8 cellular contexts compared by ENCODE assay signal in the genomic region with DNA sequence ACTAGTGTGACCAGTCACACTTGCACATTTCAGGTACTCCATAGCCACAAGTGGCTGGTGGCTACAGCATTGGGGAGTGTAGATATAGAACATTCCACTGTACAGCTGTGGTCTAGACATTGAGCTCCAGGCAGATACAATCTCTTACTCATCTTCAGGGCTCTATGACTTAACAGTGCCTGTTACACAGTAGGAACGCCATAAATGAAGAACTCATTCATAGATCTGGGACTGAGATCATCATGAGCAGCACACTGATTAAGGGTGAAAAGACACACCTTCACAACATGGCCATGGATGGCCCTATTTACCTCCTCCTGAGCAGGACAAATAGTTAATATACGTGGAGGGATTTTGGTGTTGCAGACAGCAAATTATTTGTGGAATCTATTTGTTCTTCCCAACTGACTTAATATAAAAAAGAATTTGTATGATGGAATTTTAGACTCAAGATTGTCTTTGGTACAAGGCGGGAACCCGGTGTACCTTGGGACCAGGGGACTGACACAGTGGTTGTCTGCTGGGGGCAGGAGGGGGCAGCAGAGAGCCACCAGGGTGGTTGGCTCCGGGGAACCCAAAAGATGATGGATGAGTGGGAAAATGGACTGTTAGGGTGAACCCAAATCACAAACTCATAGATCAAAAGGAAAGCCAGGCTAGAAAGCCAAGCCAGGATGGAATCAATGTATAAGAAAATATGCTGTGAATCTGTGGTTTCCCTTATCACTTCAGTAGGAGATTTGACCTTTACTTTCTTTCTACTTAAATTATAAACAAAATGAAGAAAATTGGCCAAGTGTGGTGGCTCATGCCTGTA. TPM values are rescaled to one million over a fixed set of nuclear protein-coding genes. Genes with fewer than 3 reads are reported as not detected.
DNase-seq lines count a peak whose midpoint lies in the region; ATAC-seq, FAIRE-seq and TF ChIP-seq lines count a peak whose summit lies in the region.

No MANE protein-coding gene starts in this region.

- H3K27ac ChIP-seq in HepG2 (ENCODE audit: extremely low read length, insufficient read depth, low read length): no peak overlapping the region

- peaks cover 50% of the 10 kb centered on the region for H3K27me3 Mint-ChIP-seq in central memory CD8-positive, alpha-beta T cell

- H3K4me2 ChIP-seq in HepG2 (ENCODE audit: low read depth, low read length): no peak overlapping the region

- peak; percentile 57 for DNase-seq in AG08395 (ENCODE audit: low spot score)
- peak; percentile 19 for DNase-seq in NCI-H1417 treated with DMSO at 0.1 percent for 48 hours (lab: John Stamatoyannopoulos, UW)
- peak; percentile 3 to 19 (median 8) for DNase-seq in activated CD4-positive, CD25-positive, alpha-beta regulatory T cell (lab: John Stamatoyannopoulos, UW)
- DNase-seq in central memory CD8-positive, alpha-beta T cell (ENCODE audit: low spot score in 2 of 2): peak in 1 of 2 donors; percentile 17
- peak; percentile 14 for DNase-seq in HepG2 (ENCODE audit: low spot score)
- peak; percentile 13 for DNase-seq in stimulated activated CD8-positive, alpha-beta memory T cell treated with anti-CD3 and anti-CD28 coated beads, Interleukin-12 subunit alpha, Interleukin-12 subunit beta, amount 100 ng/mL, for 4 hours (ENCODE audit: low read depth)

- intact Hi-C loops in HepG2 (cut with micrococcal nuclease; ENCODE audit: unreplicated experiment): loop anchor here (1.0 to 5.0 kb wide), 5 partner anchors 318 to 590 kb away; no protein-coding TSS in a partner anchor

- H3K27me3 ChIP-seq in HepG2 (ENCODE audit: control insufficient read depth in 1 of 2, insufficient read depth in 2 of 2, low read length in 2 of 2): no peaks in the 10 kb centered on the region

- in situ Hi-C loops in HepG2 (cut with HindIII; ENCODE audit: extremely low pct_ligation_motif_present, low pct_unique_long_range_greater_than_20kb): no loop called here

- POLR2A ChIA-PET in HepG2 (lab: Yijun Ruan, JAX): interaction anchor here (1.8 kb wide), 1 partner anchor 37 kb away, joined by 5 read pairs; a partner anchor contains a TSS

- H4K20me1 ChIP-seq in HepG2 (ENCODE audit: insufficient read depth, low read length): no peaks in the 10 kb centered on the region

- no peaks in the 10 kb centered on the region for H3K4me1 ChIP-seq in HepG2 (ENCODE audit: insufficient read depth, low read length)

- no peak overlapping the region for H3K27ac Mint-ChIP-seq in central memory CD8-positive, alpha-beta T cell (ENCODE audit: low read depth)

- TF ChIP-seq EP300 in HepG2 (IDR thresholded peaks at IDR 0.05; ENCODE audit: low read depth in 2 of 2, low read length in 2 of 2): no peak
- TF ChIP-seq EP300 in HepG2 (CRISPR knock-in tag; IDR thresholded peaks at IDR 0.05; ENCODE audit: borderline replicate concordance): no peak

- no peaks in the 10 kb centered on the region for H3K36me3 Mint-ChIP-seq in central memory CD8-positive, alpha-beta T cell (ENCODE audit: insufficient read depth)

- no peak overlapping the region for H3K4me3 Mint-ChIP-seq in central memory CD8-positive, alpha-beta T cell

- no peaks in the 10 kb centered on the region for H3K9me3 Mint-ChIP-seq in central memory CD8-positive, alpha-beta T cell

- H3K9ac ChIP-seq in HepG2 (ENCODE audit: insufficient read depth, low read depth, low read length): no peak overlapping the region

- peak; percentile 88 for TF ChIP-seq CTCF in HepG2 (CRISPR knock-in tag; IDR thresholded peaks at IDR 0.05)

- WGBS in HepG2 (ENCODE audit: low lambda C conversion rate): 15% methylated on average over 5 of the region's 5 CpGs

- TF ChIP-seq POLR2A in HepG2 (IDR thresholded peaks at IDR 0.05; ENCODE audit: insufficient read depth in 1 of 2, low read depth in 2 of 2, low read length in 2 of 2): no peak

- FAIRE-seq in HepG2 (lab: Jason Lieb, UNC): peak; percentile 50

- no peaks in the 10 kb centered on the region for H3K36me3 ChIP-seq in HepG2 (replicated peaks in 1 of 2; ENCODE audit: control insufficient read depth in 1 of 2, insufficient read depth in 2 of 2, low read length in 2 of 2)

- no peaks in the 10 kb centered on the region for H3K79me2 ChIP-seq in HepG2 (ENCODE audit: insufficient read depth, low read length)

- no peak overlapping the region for H2AFZ ChIP-seq in HepG2 (ENCODE audit: low read length)

- ATAC-seq in GM18517 (IDR thresholded peaks at IDR 0.05; ENCODE audit: unreplicated experiment): peak; percentile 49
- peak; percentile 65 for ATAC-seq in central memory CD8-positive, alpha-beta T cell (replicated peaks; ENCODE audit: extremely low read depth, poor library complexity, severe bottlenecking)
- ATAC-seq in HepG2: peak; percentile 96
- ATAC-seq in HG03460 (IDR thresholded peaks at IDR 0.05; ENCODE audit: unreplicated experiment): no peak

- no peaks in the 10 kb centered on the region for H3K9me3 ChIP-seq in HepG2 (ENCODE audit: low read length)

- H3K4me3 ChIP-seq in HepG2 (replicated peaks in 1 of 3; ENCODE audit: insufficient read depth in 1 of 3, low read depth in 2 of 3, low read length in 3 of 3): no peak overlapping the region

- peak; percentile 76 for TF ChIP-seq RAD21 in HepG2 (CRISPR knock-in tag; IDR thresholded peaks at IDR 0.05)

- H3K4me1 Mint-ChIP-seq in central memory CD8-positive, alpha-beta T cell: peaks cover 5% of the 10 kb centered on the region

- CTCF ChIA-PET in HepG2 (lab: Yijun Ruan, JAX; ENCODE audit: low intra/inter-chr PET ratio, low total read pairs): interaction anchor here (1.4 to 3.0 kb wide), 5 partner anchors 170 to 516 kb away, joined by 3 to 21 read pairs (median 9); no protein-coding TSS in a partner anchor

- BruUV-seq in HepG2 (replicated peaks; lab: Mats Ljungman, UMichigan): no TSS peak

RNA-seq across cellular contexts. Expression of a gene that starts 24.3 kb away (rescaled TPM):
- total RNA-seq in HepG2 (2016; rRNA removed; fragmentation: Illumina TruSeq; extraction: Trizol): not detected in 2 replicates
- total RNA-seq in HepG2 (2016; cell fraction: cytosol; rRNA removed; fragmentation: Illumina TruSeq; extraction: Trizol; ENCODE audit: low read depth): not detected in 2 replicates
- not detected in 2 replicates for total RNA-seq in HepG2 (2016; cell fraction: insoluble cytoplasmic fraction; rRNA removed; fragmentation: Illumina TruSeq; extraction: Trizol)
- total RNA-seq in HepG2 (2016; cell fraction: membrane; rRNA removed; fragmentation: Illumina TruSeq; extraction: Trizol): not detected in 2 replicates
- not detected in 2 replicates for total RNA-seq in HepG2 (2016; cell fraction: nucleus; rRNA removed; fragmentation: Illumina TruSeq; extraction: Trizol)
- 0.04 TPM in 1 of 2 replicates, not detected in the other for polyA plus RNA-seq in HepG2 (2011; rRNA removed)
- polyA plus RNA-seq in HepG2 (2011; cell fraction: cytosol; rRNA removed): not detected in 2 replicates
- polyA plus RNA-seq in HepG2 (2011; cell fraction: nucleus; rRNA removed): 0.21 and 0.32 TPM in 2 replicates
- not detected in 2 replicates for polyA plus RNA-seq in HepG2 (2012)
- polyA plus RNA-seq in HepG2 (2016; cell fraction: cytosol; fragmentation: Illumina TruSeq; extraction: Trizol; ENCODE audit: low read depth): not detected in 2 replicates
- polyA plus RNA-seq in HepG2 (2016; cell fraction: insoluble cytoplasmic fraction; fragmentation: Illumina TruSeq; extraction: Trizol; ENCODE audit: low read depth): not detected in 2 replicates
- polyA plus RNA-seq in HepG2 (2016; cell fraction: membrane; fragmentation: Illumina TruSeq; extraction: Trizol; ENCODE audit: low read depth): not detected in 2 replicates
- not detected in 2 replicates for polyA plus RNA-seq in HepG2 (2016; cell fraction: nucleus; fragmentation: Illumina TruSeq; extraction: Trizol; ENCODE audit: insufficient read depth, low read depth)
- polyA minus RNA-seq in HepG2 (2011; rRNA and poly(A)+ RNA removed; ENCODE audit: low replicate concordance): 0.14 TPM in 1 of 2 replicates, not detected in the other
- polyA minus RNA-seq in HepG2 (2011; cell fraction: cytosol; rRNA and poly(A)+ RNA removed): not detected in 2 replicates
- polyA minus RNA-seq in HepG2 (2011; cell fraction: nucleus; rRNA and poly(A)+ RNA removed): not detected in 2 replicates

RNA-seq across cellular contexts. Expression of a gene that starts 34.7 kb away (rescaled TPM):
- total RNA-seq in HepG2 (2016; rRNA removed; fragmentation: Illumina TruSeq; extraction: Trizol): not detected in 2 replicates
- not detected in 2 replicates for total RNA-seq in HepG2 (2016; cell fraction: cytosol; rRNA removed; fragmentation: Illumina TruSeq; extraction: Trizol; ENCODE audit: low read depth)
- total RNA-seq in HepG2 (2016; cell fraction: insoluble cytoplasmic fraction; rRNA removed; fragmentation: Illumina TruSeq; extraction: Trizol): not detected in 2 replicates
- not detected in 2 replicates for total RNA-seq in HepG2 (2016; cell fraction: membrane; rRNA removed; fragmentation: Illumina TruSeq; extraction: Trizol)
- total RNA-seq in HepG2 (2016; cell fraction: nucleus; rRNA removed; fragmentation: Illumina TruSeq; extraction: Trizol): not detected in 2 replicates
- polyA plus RNA-seq in HepG2 (2011; rRNA removed): not detected in 2 replicates
- not detected in 2 replicates for polyA plus RNA-seq in HepG2 (2011; cell fraction: cytosol; rRNA removed)
- not detected in 2 replicates for polyA plus RNA-seq in HepG2 (2011; cell fraction: nucleus; rRNA removed)
- not detected in 2 replicates for polyA plus RNA-seq in HepG2 (2012)
- not detected in 2 replicates for polyA plus RNA-seq in HepG2 (2016; cell fraction: cytosol; fragmentation: Illumina TruSeq; extraction: Trizol; ENCODE audit: low read depth)
- polyA plus RNA-seq in HepG2 (2016; cell fraction: insoluble cytoplasmic fraction; fragmentation: Illumina TruSeq; extraction: Trizol; ENCODE audit: low read depth): not detected in 2 replicates
- not detected in 2 replicates for polyA plus RNA-seq in HepG2 (2016; cell fraction: membrane; fragmentation: Illumina TruSeq; extraction: Trizol; ENCODE audit: low read depth)
- not detected in 2 replicates for polyA plus RNA-seq in HepG2 (2016; cell fraction: nucleus; fragmentation: Illumina TruSeq; extraction: Trizol; ENCODE audit: insufficient read depth, low read depth)
- not detected in 2 replicates for polyA minus RNA-seq in HepG2 (2011; rRNA and poly(A)+ RNA removed; ENCODE audit: low replicate concordance)
- polyA minus RNA-seq in HepG2 (2011; cell fraction: cytosol; rRNA and poly(A)+ RNA removed): not detected in 2 replicates
- not detected in 2 replicates for polyA minus RNA-seq in HepG2 (2011; cell fraction: nucleus; rRNA and poly(A)+ RNA removed)

RNA-seq across cellular contexts. Expression of a gene that starts 37.2 kb away (rescaled TPM):
- 8.8 and 14.5 TPM in 2 replicates for total RNA-seq in HepG2 (2016; rRNA removed; fragmentation: Illumina TruSeq; extraction: Trizol)
- total RNA-seq in HepG2 (2016; cell fraction: cytosol; rRNA removed; fragmentation: Illumina TruSeq; extraction: Trizol; ENCODE audit: low read depth): 6.0 and 6.3 TPM in 2 replicates
- 10.0 and 16.3 TPM in 2 replicates for total RNA-seq in HepG2 (2016; cell fraction: insoluble cytoplasmic fraction; rRNA removed; fragmentation: Illumina TruSeq; extraction: Trizol)
- total RNA-seq in HepG2 (2016; cell fraction: membrane; rRNA removed; fragmentation: Illumina TruSeq; extraction: Trizol): 6.8 and 8.7 TPM in 2 replicates
- total RNA-seq in HepG2 (2016; cell fraction: nucleus; rRNA removed; fragmentation: Illumina TruSeq; extraction: Trizol): 15.7 and 19.0 TPM in 2 replicates
- 13.4 and 15.6 TPM in 2 replicates for polyA plus RNA-seq in HepG2 (2011; rRNA removed)
- polyA plus RNA-seq in HepG2 (2011; cell fraction: cytosol; rRNA removed): 9.0 and 10.6 TPM in 2 replicates
- 7.2 and 7.7 TPM in 2 replicates for polyA plus RNA-seq in HepG2 (2011; cell fraction: nucleus; rRNA removed)
- polyA plus RNA-seq in HepG2 (2012): 8.9 and 12.3 TPM in 2 replicates
- polyA plus RNA-seq in HepG2 (2016; cell fraction: cytosol; fragmentation: Illumina TruSeq; extraction: Trizol; ENCODE audit: low read depth): 0.62 and 0.75 TPM in 2 replicates
- 7.3 and 8.0 TPM in 2 replicates for polyA plus RNA-seq in HepG2 (2016; cell fraction: insoluble cytoplasmic fraction; fragmentation: Illumina TruSeq; extraction: Trizol; ENCODE audit: low read depth)
- polyA plus RNA-seq in HepG2 (2016; cell fraction: membrane; fragmentation: Illumina TruSeq; extraction: Trizol; ENCODE audit: low read depth): 2.4 and 2.5 TPM in 2 replicates
- 17.1 and 18.9 TPM in 2 replicates for polyA plus RNA-seq in HepG2 (2016; cell fraction: nucleus; fragmentation: Illumina TruSeq; extraction: Trizol; ENCODE audit: insufficient read depth, low read depth)
- polyA minus RNA-seq in HepG2 (2011; rRNA and poly(A)+ RNA removed; ENCODE audit: low replicate concordance): 47.3 and 130 TPM in 2 replicates
- 15.9 and 16.4 TPM in 2 replicates for polyA minus RNA-seq in HepG2 (2011; cell fraction: cytosol; rRNA and poly(A)+ RNA removed)
- polyA minus RNA-seq in HepG2 (2011; cell fraction: nucleus; rRNA and poly(A)+ RNA removed): 21.2 and 22.0 TPM in 2 replicates

RNA-seq across cellular contexts. Expression of a gene that starts 50.6 kb away (rescaled TPM):
- total RNA-seq in HepG2 (2016; rRNA removed; fragmentation: Illumina TruSeq; extraction: Trizol): 0.17 and 0.22 TPM in 2 replicates
- not detected in 2 replicates for total RNA-seq in HepG2 (2016; cell fraction: cytosol; rRNA removed; fragmentation: Illumina TruSeq; extraction: Trizol; ENCODE audit: low read depth)
- 0.24 TPM in 2 replicates for total RNA-seq in HepG2 (2016; cell fraction: insoluble cytoplasmic fraction; rRNA removed; fragmentation: Illumina TruSeq; extraction: Trizol)
- total RNA-seq in HepG2 (2016; cell fraction: membrane; rRNA removed; fragmentation: Illumina TruSeq; extraction: Trizol): 0.06 TPM in 1 of 2 replicates, not detected in the other
- 0.88 and 1.2 TPM in 2 replicates for total RNA-seq in HepG2 (2016; cell fraction: nucleus; rRNA removed; fragmentation: Illumina TruSeq; extraction: Trizol)
- 0.20 and 0.39 TPM in 2 replicates for polyA plus RNA-seq in HepG2 (2011; rRNA removed)
- polyA plus RNA-seq in HepG2 (2011; cell fraction: cytosol; rRNA removed): 0.11 and 0.32 TPM in 2 replicates
- polyA plus RNA-seq in HepG2 (2011; cell fraction: nucleus; rRNA removed): 0.27 and 0.93 TPM in 2 replicates
- not detected in 2 replicates for polyA plus RNA-seq in HepG2 (2012)
- not detected in 2 replicates for polyA plus RNA-seq in HepG2 (2016; cell fraction: cytosol; fragmentation: Illumina TruSeq; extraction: Trizol; ENCODE audit: low read depth)
- 0.58 TPM in 1 of 2 replicates, not detected in the other for polyA plus RNA-seq in HepG2 (2016; cell fraction: insoluble cytoplasmic fraction; fragmentation: Illumina TruSeq; extraction: Trizol; ENCODE audit: low read depth)
- not detected in 2 replicates for polyA plus RNA-seq in HepG2 (2016; cell fraction: membrane; fragmentation: Illumina TruSeq; extraction: Trizol; ENCODE audit: low read depth)
- polyA plus RNA-seq in HepG2 (2016; cell fraction: nucleus; fragmentation: Illumina TruSeq; extraction: Trizol; ENCODE audit: insufficient read depth, low read depth): 0.86 and 1.1 TPM in 2 replicates
- polyA minus RNA-seq in HepG2 (2011; rRNA and poly(A)+ RNA removed; ENCODE audit: low replicate concordance): 0.12 and 15.7 TPM in 2 replicates
- 0.49 TPM in 1 of 2 replicates, not detected in the other for polyA minus RNA-seq in HepG2 (2011; cell fraction: cytosol; rRNA and poly(A)+ RNA removed)
- polyA minus RNA-seq in HepG2 (2011; cell fraction: nucleus; rRNA and poly(A)+ RNA removed): 0.50 TPM in 1 of 2 replicates, not detected in the other
